In the genomic region with DNA sequence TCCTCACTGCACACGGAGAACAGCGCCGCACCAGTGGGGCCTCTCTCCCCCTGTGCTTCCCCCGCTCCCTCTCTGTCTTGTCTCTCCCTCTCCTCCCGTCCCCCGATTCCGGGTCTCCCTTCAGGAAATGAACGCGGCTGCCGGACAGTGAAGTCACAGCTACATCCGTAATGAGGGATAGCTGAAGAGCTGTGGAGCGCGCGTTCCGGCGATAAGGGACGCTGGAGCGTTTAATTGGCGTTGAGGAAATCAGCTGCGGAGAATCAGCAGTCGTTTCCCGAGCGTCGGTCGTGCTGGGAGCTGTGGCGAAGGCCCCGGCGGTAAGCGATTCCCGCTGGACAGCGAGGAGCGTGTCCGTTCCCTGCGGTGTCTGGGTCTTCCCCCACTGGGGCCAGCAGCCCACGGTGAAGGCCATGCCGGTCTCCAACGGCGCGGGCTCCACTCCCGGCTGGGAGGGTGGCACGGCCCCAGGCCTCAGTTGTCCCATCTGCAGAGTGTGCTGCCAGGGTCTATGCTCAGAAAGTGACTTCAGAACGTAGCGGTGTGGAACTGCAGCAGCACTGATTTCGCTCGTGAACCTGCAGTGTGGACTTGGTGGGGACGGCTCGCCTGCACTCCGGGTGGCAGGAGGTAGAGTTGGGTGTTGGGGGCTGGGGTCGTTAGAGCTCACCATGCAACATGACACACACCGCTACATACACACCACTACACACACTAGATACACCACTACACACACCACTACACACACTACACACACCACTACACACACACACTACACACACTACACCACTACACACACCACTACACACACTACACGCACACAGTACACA, we compare ENCODE assay signal across 18 cellular contexts. TPM values are rescaled to one million over a fixed set of nuclear protein-coding genes. Genes with fewer than 3 reads are reported as not detected.
DNase-seq lines count a peak whose midpoint lies in the region; ATAC-seq, FAIRE-seq and TF ChIP-seq lines count a peak whose summit lies in the region.
"Had no signal": no experiment of that assay in that cellular context is flagged by ENCODE, and none has a peak within 500 bp of the region (broad histone marks: within the 10 kb centered on the region; RNA-seq: fewer than 3 reads in every experiment).

No MANE protein-coding gene starts in this region.

- 95% methylated on average over 46 of the region's 51 CpGs; no CpG with 5 or more reads in 1 of the 2 experiments for WGBS in H1 (ENCODE audit: extremely low coverage in 1 of 2, insufficient coverage in 1 of 2, insufficient read length in 1 of 2, insufficient replicate concordance in 2 of 2, low coverage in 1 of 2, low lambda C conversion rate in 2 of 2, missing lambda C conversion rate in 1 of 2), 2 experiments
- WGBS in neuronal stem cell (ENCODE audit: extremely low coverage in 2 of 2, insufficient read length in 2 of 2, insufficient replicate concordance in 1 of 2), 2 donors = 100% methylated on average over 1 of the region's 51 CpGs; no CpG with 5 or more reads in 1 of the 2 donors

- CTCF ChIA-PET in activated CD4-positive, alpha-beta T cell treated with anti-CD3 and anti-CD28 coated beads, Interleukin-2, amount 10 ng/mL, durations not matched to agents 7 days and 5 days (lab: Charles Lee) = no interaction called here
- CTCF ChIA-PET in H1 (lab: Charles Lee; ENCODE audit: partially characterized antibody) = interaction anchor here (0.8 to 1.1 kb wide), 2 partner anchors 60 to 259 kb away, joined by 3 to 4 read pairs; no protein-coding TSS in a partner anchor

- DNase-seq in activated CD4-positive, alpha-beta T cell treated with anti-CD3 and anti-CD28 coated beads, Interleukin-2, amount 10 ng/mL, durations not matched to agents 7 days and 5 days = peak; percentile 43
- DNase-seq in activated CD4-positive, alpha-beta T cell treated with anti-CD3 and anti-CD28 coated beads, Interleukin-2, amount 50 U/mL, for 1 hour = no peak
- DNase-seq in H1 (ENCODE audit: low read depth in 1 of 2, low spot score in 2 of 2) (no peak), neuronal stem cell (ENCODE audit: low spot score) (no peak), cortex of kidney (lab: John Stamatoyannopoulos, UW) (no peak)
- no peak for DNase-seq in activated effector memory CD4-positive, alpha-beta T cell treated with anti-CD3 and anti-CD28 coated beads, Interleukin-2, amount 50 U/mL, for 16 hours
- DNase-seq: activated gamma-delta T cell treated with Interleukin-2 at 50 U/mL for 16 hours; body of pancreas; Calu3; effector CD8-positive, alpha-beta T cell; MM.1S; sigmoid colon; stimulated activated CD4-positive, alpha-beta T cell treated with anti-CD3 and anti-CD28 coated beads, Interleukin-4, amount 100 ng/mL, for 24 hours; T-helper 9 cell had no signal

- no peak overlapping the region for H2BK120ac ChIP-seq in H1 (replicated peaks; ENCODE audit: low read depth, low read length)
- H2BK120ac ChIP-seq in neuronal stem cell (ENCODE audit: low read depth, low read length) = no peak overlapping the region

- H3K23ac ChIP-seq in H1 (ENCODE audit: insufficient read length) (no peak overlapping the region), neuronal stem cell (ENCODE audit: low read depth, low read length, poor library complexity) (peak overlapping the region; percentile 1)

- H3K18ac ChIP-seq in H1 (ENCODE audit: extremely low read depth, low read length) (no peak overlapping the region), neuronal stem cell (ENCODE audit: low read length) (peak overlapping the region; percentile 44)

- FAIRE-seq in H1 (lab: Jason Lieb, UNC) = no peak

- no peak for TF ChIP-seq POLR2A in H1 (IDR thresholded peaks at IDR 0.05; ENCODE audit: control extremely low read depth in 1 of 2, low read depth in 2 of 2, low read length in 2 of 2)

- H2AFZ ChIP-seq in H1 (ENCODE audit: low read length) = no peak overlapping the region
- H2AFZ ChIP-seq in neuronal stem cell (ENCODE audit: low read length) = no peak overlapping the region
- H2AFZ ChIP-seq: GM23338 had no signal

- H3K14ac ChIP-seq in H1 (ENCODE audit: insufficient read length) (no peak overlapping the region), neuronal stem cell (ENCODE audit: low read length) (peak overlapping the region; percentile 71)

- H3K9ac ChIP-seq in H1 (replicated peaks in 1 of 4; ENCODE audit: extremely low read depth in 1 of 4, low read depth in 3 of 4, low read length in 3 of 4) = no peak overlapping the region; a peak in 1 of 7 replicates
- H3K9ac ChIP-seq in neuronal stem cell (ENCODE audit: low read depth, low read length, poor library complexity) = peak overlapping the region; percentile 55

- H3K4me1 Mint-ChIP-seq in activated CD4-positive, alpha-beta T cell treated with anti-CD3 and anti-CD28 coated beads, Interleukin-2, amount 10 ng/mL, durations not matched to agents 7 days and 5 days = peaks cover 1% of the 10 kb centered on the region
- no peaks in the 10 kb centered on the region for H3K4me1 Mint-ChIP-seq in IgD-negative memory B cell
- H3K4me1 Mint-ChIP-seq: GM23338 had no signal

- no peaks in the 10 kb centered on the region; a peak in 2 of 7 replicates for H3K27me3 ChIP-seq in H1 (replicated peaks in 1 of 4; ENCODE audit: control insufficient read depth in 3 of 4, extremely low read depth in 1 of 4, insufficient read depth in 3 of 4, low read length in 3 of 4)
- H3K27me3 ChIP-seq in neuronal stem cell (ENCODE audit: control insufficient read depth in 3 of 3, insufficient read depth in 3 of 3, low read depth in 1 of 3, low read length in 3 of 3) = no peaks in the 10 kb centered on the region
- H3K27me3 ChIP-seq: body of pancreas, sigmoid colon had no signal

- peaks cover 0 to 31% of the 10 kb centered on the region in 2 experiments for H4K20me1 ChIP-seq in H1 (replicated peaks in 1 of 2; ENCODE audit: control insufficient read depth in 1 of 2, insufficient read depth in 2 of 2, low read length in 2 of 2)

- H3K4me1 ChIP-seq in H1 (replicated peaks in 1 of 4; ENCODE audit: control insufficient read depth in 3 of 4, insufficient read depth in 4 of 4, low read length in 3 of 4) (peaks cover 0 to 3% (median 1%) of the 10 kb centered on the region in 4 experiments; a peak in 4 of 7 replicates), neuronal stem cell (ENCODE audit: control insufficient read depth in 2 of 2, insufficient read depth in 1 of 2, low read depth in 1 of 2, low read length in 2 of 2) (peaks cover 6 to 14% of the 10 kb centered on the region in 2 donors)

- H3K4me3 ChIP-seq in H1 (ENCODE audit: extremely low read depth in 1 of 4, insufficient read depth in 2 of 4, low read depth in 3 of 4, low read length in 4 of 4) (no peak overlapping the region), neuronal stem cell (ENCODE audit: low read length in 2 of 2) (peak overlapping the region in 1 of 2 donors; percentile 76)
- H3K4me3 ChIP-seq: body of pancreas, GM23338 had no signal

- H2AK5ac ChIP-seq in H1 (ENCODE audit: low read depth, low read length) (no peak overlapping the region; the same call in 1 of the 2 replicates), neuronal stem cell (ENCODE audit: low read depth, low read length) (no peak overlapping the region)

- H2BK5ac ChIP-seq in H1 (ENCODE audit: low read depth, low read length) = no peak overlapping the region
- peak overlapping the region; percentile 39 for H2BK5ac ChIP-seq in neuronal stem cell (ENCODE audit: low read length)

- no peak overlapping the region for H4K5ac ChIP-seq in H1 (ENCODE audit: insufficient read length, low read depth, low read length)

- H3K36me3 ChIP-seq in H1 (ENCODE audit: control insufficient read depth in 2 of 4, insufficient read depth in 4 of 4, low read length in 3 of 4) = peaks cover 8 to 33% (median 23%) of the 10 kb centered on the region in 4 experiments; a peak in 5 of 8 replicates
- peaks cover 17 to 38% of the 10 kb centered on the region in 2 donors for H3K36me3 ChIP-seq in neuronal stem cell (replicated peaks in 1 of 2; ENCODE audit: control insufficient read depth in 2 of 2, insufficient read depth in 2 of 2, low read length in 2 of 2)

- no peak overlapping the region for H2BK20ac ChIP-seq in H1 (ENCODE audit: low read length)

- no peaks in the 10 kb centered on the region for H3K27me3 Mint-ChIP-seq in activated CD4-positive, alpha-beta T cell treated with anti-CD3 and anti-CD28 coated beads, Interleukin-2, amount 10 ng/mL, durations not matched to agents 7 days and 5 days
- H3K27me3 Mint-ChIP-seq in IgD-negative memory B cell = no peaks in the 10 kb centered on the region

- POLR2A ChIA-PET in activated CD4-positive, alpha-beta T cell treated with anti-CD3 and anti-CD28 coated beads, Interleukin-2, amount 10 ng/mL, durations not matched to agents 7 days and 5 days (lab: Charles Lee) = no interaction called here
- POLR2A ChIA-PET in H1 (lab: Charles Lee; ENCODE audit: partially characterized antibody) = interaction anchor here (0.6 kb wide), 1 partner anchor 12 kb away, joined by 3 read pairs; no protein-coding TSS in a partner anchor

- no peak overlapping the region for H3K4me3 Mint-ChIP-seq in activated CD4-positive, alpha-beta T cell treated with anti-CD3 and anti-CD28 coated beads, Interleukin-2, amount 10 ng/mL, durations not matched to agents 7 days and 5 days
- no peak overlapping the region for H3K4me3 Mint-ChIP-seq in IgD-negative memory B cell
- H3K4me3 Mint-ChIP-seq: GM23338, type B pancreatic cell had no signal

- H2BK12ac ChIP-seq in H1 (ENCODE audit: low read depth, low read length) (no peak overlapping the region), neuronal stem cell (ENCODE audit: low read length) (no peak overlapping the region)

- H3K4me2 ChIP-seq in H1 (ENCODE audit: insufficient read depth in 1 of 2, low read depth in 2 of 2, low read length in 2 of 2) = no peak overlapping the region
- H3K4me2 ChIP-seq in neuronal stem cell (ENCODE audit: insufficient read depth, low read length, poor library complexity, severe bottlenecking) = no peak overlapping the region

- H3K23me2 ChIP-seq in H1 (ENCODE audit: low read depth, low read length) = peaks cover 31% of the 10 kb centered on the region

- H3K9me3 Mint-ChIP-seq in activated CD4-positive, alpha-beta T cell treated with anti-CD3 and anti-CD28 coated beads, Interleukin-2, amount 10 ng/mL, durations not matched to agents 7 days and 5 days = no peaks in the 10 kb centered on the region
- no peaks in the 10 kb centered on the region for H3K9me3 Mint-ChIP-seq in IgD-negative memory B cell
- H3K9me3 Mint-ChIP-seq: GM23338, type B pancreatic cell had no signal

- peak overlapping the region; percentile 100 for H3K56ac ChIP-seq in H1 (replicated peaks; ENCODE audit: insufficient read length, low read depth, low read length)

- no peaks in the 10 kb centered on the region for H3K36me3 Mint-ChIP-seq in activated CD4-positive, alpha-beta T cell treated with anti-CD3 and anti-CD28 coated beads, Interleukin-2, amount 10 ng/mL, durations not matched to agents 7 days and 5 days (ENCODE audit: low read depth)
- no peaks in the 10 kb centered on the region for H3K36me3 Mint-ChIP-seq in IgD-negative memory B cell
- H3K36me3 Mint-ChIP-seq: type B pancreatic cell had no signal

- H3K4ac ChIP-seq in H1 (replicated peaks; ENCODE audit: insufficient read length, low read depth, low read length) = no peak overlapping the region
- H3K4ac ChIP-seq in neuronal stem cell (ENCODE audit: low read length) = no peak overlapping the region

- TF ChIP-seq CTCF in H1 (IDR thresholded peaks at IDR 0.05; ENCODE audit: control extremely low read depth in 1 of 3, insufficient read depth in 1 of 3, low read depth in 1 of 3, low read length in 3 of 3) = no peak

- no peak for TF ChIP-seq RAD21 in H1 (IDR thresholded peaks at IDR 0.05 in 1 of 2, conservative IDR thresholded peaks at IDR 0.05 in 1 of 2; ENCODE audit: low read depth in 2 of 2, low read length in 2 of 2)

- H4K8ac ChIP-seq in H1 (ENCODE audit: extremely low read depth, insufficient read depth, low read length) (0 out of 2 replicates have a peak overlapping the region, but pooled peaks have one; percentile 51), neuronal stem cell (ENCODE audit: low read depth, low read length) (no peak overlapping the region)

- no peak for ATAC-seq in HG02870 (IDR thresholded peaks at IDR 0.05; ENCODE audit: unreplicated experiment)

- H4K91ac ChIP-seq in H1 (replicated peaks; ENCODE audit: insufficient read length, low read length) (no peak overlapping the region), neuronal stem cell (ENCODE audit: low read depth, low read length, poor library complexity) (no peak overlapping the region)

- H3K79me1 ChIP-seq in H1 (ENCODE audit: low read depth, low read length) = peaks cover 10% of the 10 kb centered on the region; the same call in 1 of the 2 replicates
- peaks cover 6% of the 10 kb centered on the region for H3K79me1 ChIP-seq in neuronal stem cell (ENCODE audit: low read depth, low read length)

- H3K27ac ChIP-seq in H1 (ENCODE audit: low read depth, low read length) (no peak overlapping the region), neuronal stem cell (replicated peaks; ENCODE audit: low read length) (no peak overlapping the region)
- H3K27ac ChIP-seq: body of pancreas, sigmoid colon had no signal

- TF ChIP-seq EP300 in H1 (IDR thresholded peaks at IDR 0.05; ENCODE audit: borderline replicate concordance in 1 of 2, low read depth in 2 of 2, low read length in 2 of 2) = no peak

- no peak overlapping the region for H3K27ac Mint-ChIP-seq in activated CD4-positive, alpha-beta T cell treated with anti-CD3 and anti-CD28 coated beads, Interleukin-2, amount 10 ng/mL, durations not matched to agents 7 days and 5 days
- peak overlapping the region; percentile 40 to 76 (median 64) for H3K27ac Mint-ChIP-seq in IgD-negative memory B cell
- H3K27ac Mint-ChIP-seq: GM23338, type B pancreatic cell had no signal

- H3K9me3 ChIP-seq in H1 (ENCODE audit: insufficient read depth in 2 of 2, low read depth in 1 of 2, low read length in 1 of 2) (peaks cover 0 to 20% of the 10 kb centered on the region in 2 experiments; a peak in 3 of 4 replicates), neuronal stem cell (replicated peaks in 1 of 2; ENCODE audit: control insufficient read depth in 2 of 2, insufficient read depth in 1 of 2, low read depth in 1 of 2, low read length in 2 of 2) (peaks cover 5 to 26% of the 10 kb centered on the region in 2 donors)
- H3K9me3 ChIP-seq: body of pancreas, sigmoid colon had no signal

- peaks cover 0 to 3% of the 10 kb centered on the region in 2 experiments; a peak in 1 of 4 replicates for H3K79me2 ChIP-seq in H1 (ENCODE audit: control insufficient read depth in 1 of 2, insufficient read depth in 2 of 2, low read length in 2 of 2)

- no peak overlapping the region for H2BK15ac ChIP-seq in H1 (ENCODE audit: low read length)
- H2BK15ac ChIP-seq in neuronal stem cell (ENCODE audit: low read length) = no peak overlapping the region

RNA-seq across cellular contexts. Expression of gene NOC4L, which starts 10.9 kb away (rescaled TPM):
- total RNA-seq in activated CD4-positive, alpha-beta T cell treated with anti-CD3 and anti-CD28 coated beads, Interleukin-2, amount 10 ng/mL, durations not matched to agents 7 days and 5 days = 10 to 100 TPM; 28.9 to 32.4 TPM
- polyA plus RNA-seq in IgD-negative memory B cell (31.2 TPM), H1 (2011; rRNA removed) (26.8 and 40.3 TPM in 2 replicates)
- 38.5 and 40.3 TPM in 2 replicates for total RNA-seq in H1 (2021; fragmentation: NEBNext Ultra II Directional; extraction: Animal tissue kit (Norgen Biotek cat#: 25700))
- polyA plus RNA-seq in H1 (2011; cell fraction: cytosol; rRNA removed) = 15.4 TPM
- 33.2 TPM for polyA plus RNA-seq in H1 (2011; cell fraction: nucleus; rRNA removed)
- polyA plus RNA-seq in H1 (2012, experiment 1 of 2) = 20.7 to 40.0 TPM (median 39.8 TPM) in 4 replicates
- 47.9 TPM for polyA plus RNA-seq in H1 (2012, experiment 2 of 2)
- polyA plus RNA-seq in H1 (2013, experiment 1 of 2) = 41.4 TPM
- polyA plus RNA-seq in H1 (2013, experiment 2 of 2) = 37.7 TPM
- polyA minus RNA-seq in H1 (2011; rRNA and poly(A)+ RNA removed) = 6.1 and 7.4 TPM in 2 replicates
- polyA minus RNA-seq in H1 (2011; cell fraction: cytosol; rRNA and poly(A)+ RNA removed) = 14.4 TPM
- polyA minus RNA-seq in H1 (2011; cell fraction: nucleus; rRNA and poly(A)+ RNA removed) = 11.9 TPM
- polyA plus RNA-seq in neuronal stem cell (2013, experiment 1 of 2) = 24.2 TPM
- polyA plus RNA-seq in neuronal stem cell (2013, experiment 2 of 2) = 24.1 TPM

RNA-seq across cellular contexts. Expression of gene DDX51, which starts 11.0 kb away (rescaled TPM):
- 10 to 100 TPM; 25.2 to 27.5 TPM for total RNA-seq in activated CD4-positive, alpha-beta T cell treated with anti-CD3 and anti-CD28 coated beads, Interleukin-2, amount 10 ng/mL, durations not matched to agents 7 days and 5 days
- 8.9 TPM for polyA plus RNA-seq in IgD-negative memory B cell
- 24.4 and 25.3 TPM in 2 replicates for total RNA-seq in H1 (2021; fragmentation: NEBNext Ultra II Directional; extraction: Animal tissue kit (Norgen Biotek cat#: 25700))
- polyA plus RNA-seq in H1 (2011; rRNA removed) = 11.2 and 19.5 TPM in 2 replicates
- polyA plus RNA-seq in H1 (2011; cell fraction: cytosol; rRNA removed) = 23.8 TPM
- polyA plus RNA-seq in H1 (2011; cell fraction: nucleus; rRNA removed) = 65.2 TPM
- polyA plus RNA-seq in H1 (2012, experiment 1 of 2) = 25.8 to 31.0 TPM (median 27.9 TPM) in 4 replicates
- polyA plus RNA-seq in H1 (2012, experiment 2 of 2) = 11.4 TPM
- polyA plus RNA-seq in H1 (2013, experiment 1 of 2) = 11.4 TPM
- polyA plus RNA-seq in H1 (2013, experiment 2 of 2) = 9.4 TPM
- 8.7 and 14.0 TPM in 2 replicates for polyA minus RNA-seq in H1 (2011; rRNA and poly(A)+ RNA removed)
- polyA minus RNA-seq in H1 (2011; cell fraction: cytosol; rRNA and poly(A)+ RNA removed) = 12.7 TPM
- polyA minus RNA-seq in H1 (2011; cell fraction: nucleus; rRNA and poly(A)+ RNA removed) = 28.4 TPM
- 8.5 TPM for polyA plus RNA-seq in neuronal stem cell (2013, experiment 1 of 2)
- polyA plus RNA-seq in neuronal stem cell (2013, experiment 2 of 2) = 8.6 TPM
